Comparison of ENCODE assay signal across 8 cellular contexts in the genomic region with DNA sequence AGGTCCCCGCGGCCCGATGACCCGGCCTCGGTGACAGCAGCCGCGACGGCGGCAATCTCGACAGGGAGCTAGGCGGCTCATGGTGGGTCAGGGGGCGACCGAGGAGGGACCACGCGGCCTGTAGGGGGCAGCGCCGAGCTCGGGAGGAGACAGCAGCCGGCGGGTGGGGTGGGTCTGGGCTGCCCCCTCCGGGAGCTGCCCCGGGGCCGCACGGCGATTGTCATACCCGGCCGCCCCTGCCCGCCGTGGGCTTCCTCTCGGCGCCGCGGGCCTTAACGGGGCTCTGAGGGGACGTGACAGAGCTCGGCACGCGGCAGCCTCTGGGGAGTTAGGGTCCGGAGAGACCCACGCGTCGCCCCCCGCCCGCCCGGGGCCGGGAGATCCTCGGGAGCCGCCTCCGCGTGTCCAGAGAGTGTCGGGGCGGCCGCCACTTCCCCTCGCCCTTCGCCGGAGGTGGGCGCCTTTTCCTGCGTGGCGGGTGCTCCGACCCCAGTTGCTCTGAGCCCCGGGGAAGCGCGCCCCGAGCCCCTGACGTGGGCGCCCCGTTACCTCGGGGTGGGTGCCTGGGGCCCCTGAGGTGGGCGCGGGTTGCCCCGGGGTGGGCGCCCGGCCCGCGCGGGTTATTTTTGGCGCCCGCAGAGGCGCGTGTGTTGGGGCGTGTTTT. TPM values are rescaled to one million over a fixed set of nuclear protein-coding genes. Genes with fewer than 3 reads are reported as not detected.
DNase-seq lines count a peak whose midpoint lies in the region; ATAC-seq and TF ChIP-seq lines count a peak whose summit lies in the region.

No MANE protein-coding gene starts in this region.

- POLR2A ChIA-PET in PC-3 (lab: Charles Lee; ENCODE audit: unreplicated experiment) = interaction anchor here (0.6 to 0.7 kb wide), 2 partner anchors 62 to 311 kb away, joined by 10 to 17 read pairs; no protein-coding TSS in a partner anchor

- H3K27ac ChIP-seq in PC-3 (ENCODE audit: low read length) = peak overlapping the region; percentile 12
- peak overlapping the region; percentile 77 to 84 for H3K27ac ChIP-seq in prostate gland
- peak overlapping the region; percentile 6 to 43 for H3K27ac ChIP-seq in aorta (ENCODE audit: low read depth in 1 of 2, low read length in 2 of 2)

- no peaks in the 10 kb centered on the region for H3K9me2 ChIP-seq in PC-3 (replicated peaks; ENCODE audit: low read length)

- intact Hi-C loops in PC-3 (cut with micrococcal nuclease) = loop anchor here (2.0 kb wide), 1 partner anchor 283 kb away; no protein-coding TSS in a partner anchor
- intact Hi-C loops in Right ventricle myocardium superior (cut with DNase I) = no loop called here
- intact Hi-C loops in prostate gland (cut with DNase I) = loop anchor here (10.0 kb wide), 1 partner anchor 351 kb away; no protein-coding TSS in a partner anchor
- intact Hi-C loops in aorta (cut with DNase I) = loop anchor here (5.0 to 10.0 kb wide), 2 partner anchors 148 to 279 kb away; a partner anchor contains a TSS

- BruUV-seq in PC-3 (replicated peaks; lab: Mats Ljungman, UMichigan) = no TSS peak

- TF ChIP-seq CTCF in PC-3 (conservative IDR thresholded peaks at IDR 0.05; ENCODE audit: low read depth, low read length) = peak; percentile 70
- TF ChIP-seq CTCF in prostate gland (IDR thresholded peaks at IDR 0.05) = peak in 3 of 4 experiments; percentile 29 to 53 (median 36)

- H3K27me3 ChIP-seq in PC-3 (ENCODE audit: low read length) = no peaks in the 10 kb centered on the region
- no peaks in the 10 kb centered on the region for H3K27me3 ChIP-seq in prostate gland (replicated peaks; ENCODE audit: insufficient read depth)
- no peaks in the 10 kb centered on the region for H3K27me3 ChIP-seq in aorta (ENCODE audit: control insufficient read depth in 1 of 2, insufficient read depth in 2 of 2, low read length in 1 of 2)

- peak; percentile 55 for DNase-seq in PC-3
- DNase-seq in activated naive CD4-positive, alpha-beta T cell treated with Interleukin-2 at 50 U/mL for 16 hours = peak; percentile 81
- peak; percentile 83 for DNase-seq in Right ventricle myocardium superior
- no peak for DNase-seq in prostate gland (ENCODE audit: low spot score)
- DNase-seq in aorta = peak; percentile 74 to 90
- no peak for DNase-seq in NCI-H2196 treated with DMSO at 0.1 percent for 48 hours (lab: John Stamatoyannopoulos, UW; ENCODE audit: unreplicated experiment)

- H3K79me2 ChIP-seq in PC-3 (ENCODE audit: low read length) = peaks cover 42% of the 10 kb centered on the region

- H3K4me1 ChIP-seq in PC-3 (ENCODE audit: insufficient read depth, low read length) (peaks cover 34% of the 10 kb centered on the region), prostate gland (replicated peaks) (no peaks in the 10 kb centered on the region), aorta (ENCODE audit: control insufficient read depth in 1 of 2, insufficient read depth in 2 of 2, low read length in 2 of 2) (peaks cover 0 to 3% of the 10 kb centered on the region in 2 donors)

- H3K4me2 ChIP-seq in PC-3 (ENCODE audit: low read length) = peak overlapping the region; percentile 83

- CTCF ChIA-PET in PC-3 (lab: Charles Lee) = interaction anchor here (0.6 to 1.1 kb wide), 5 partner anchors 101 to 283 kb away, joined by 3 to 10 read pairs (median 3); no protein-coding TSS in a partner anchor

- ATAC-seq in GM18505 (IDR thresholded peaks at IDR 0.05; ENCODE audit: unreplicated experiment) (peak; percentile 56), HG02870 (IDR thresholded peaks at IDR 0.05; ENCODE audit: unreplicated experiment) (peak; percentile 45), PC-3 (peak; percentile 54), Right ventricle myocardium superior (ENCODE audit: poor library complexity) (peak; percentile 67), aorta (ENCODE audit: low FRiP score) (peak; percentile 88)

- no peaks in the 10 kb centered on the region for H3K9me3 ChIP-seq in PC-3 (ENCODE audit: low read length)
- no peaks in the 10 kb centered on the region for H3K9me3 ChIP-seq in prostate gland
- H3K9me3 ChIP-seq in aorta (ENCODE audit: control insufficient read depth, low read length) = no peaks in the 10 kb centered on the region

- peak; percentile 29 for TF ChIP-seq POLR2A in GM18505 (IDR thresholded peaks at IDR 0.05; ENCODE audit: borderline replicate concordance, extremely low read depth, insufficient read depth, insufficient read length)
- no peak for TF ChIP-seq POLR2A in prostate gland (IDR thresholded peaks at IDR 0.05)

- no peaks in the 10 kb centered on the region for H3F3A ChIP-seq in PC-3 (ENCODE audit: low read length, unreplicated experiment)

- H3K4me3 ChIP-seq in PC-3 (ENCODE audit: low read length) (peak overlapping the region; percentile 94), prostate gland (peak overlapping the region; percentile 58 to 61), aorta (ENCODE audit: low read length in 2 of 2) (peak overlapping the region; percentile 59 to 96)

- H3K36me3 ChIP-seq in PC-3 (ENCODE audit: low read depth, low read length) (no peaks in the 10 kb centered on the region), prostate gland (no peaks in the 10 kb centered on the region), aorta (ENCODE audit: control insufficient read depth in 1 of 2, insufficient read depth in 2 of 2, low read length in 1 of 2) (no peaks in the 10 kb centered on the region)

- H3K9ac ChIP-seq in PC-3 (ENCODE audit: low read length) = peak overlapping the region; percentile 78

- peak overlapping the region; percentile 89 for H2AFZ ChIP-seq in PC-3 (ENCODE audit: low read length)

- 7% methylated on average over 56 of the region's 81 CpGs for WGBS in prostate gland
- WGBS in aorta, 2 donors = 8 to 13% methylated on average over 42 to 81 of the region's 81 CpGs

- no peaks in the 10 kb centered on the region for H4K20me1 ChIP-seq in PC-3 (ENCODE audit: low read length)

RNA-seq across cellular contexts. Expression of a gene that starts 0.5 kb away (rescaled TPM):
- total RNA-seq in PC-3 (2014; rRNA removed) (9.8 and 10.5 TPM in 2 replicates), Right ventricle myocardium superior (64.5 TPM), prostate gland (10 to 100 TPM in 1 of 2 donors, 1 to 10 TPM in 1; 5.3 to 14.5 TPM), aorta (10 to 100 TPM; 10.5 to 16.7 TPM)
- 1 to 10 TPM; 2.1 to 3.4 TPM for polyA plus RNA-seq in aorta

Comparison
In these comparisons a context has a peak if more than half of its experiments do, and no peak if none do; other contexts are left out.
1. DNase-seq: peak in PC-3 (single experiment), activated naive CD4-positive, alpha-beta T cell treated with Interleukin-2 at 50 U/mL for 16 hours (single experiment), Right ventricle myocardium superior (single experiment) and aorta (2 of 2); none in prostate gland (single experiment) and NCI-H2196 treated with DMSO at 0.1 percent for 48 hours (single experiment).
2. H3K27ac ChIP-seq: peak in every context shown above with its lines; median percentile 80 in prostate gland; 24 in aorta; 12 in PC-3.
3. Peak in every context shown above with its lines, with median percentiles within 50 percentile points of each other: ATAC-seq and H3K4me3 ChIP-seq.